Comparison of ENCODE assay signal across 10 cellular contexts in the genomic region with DNA sequence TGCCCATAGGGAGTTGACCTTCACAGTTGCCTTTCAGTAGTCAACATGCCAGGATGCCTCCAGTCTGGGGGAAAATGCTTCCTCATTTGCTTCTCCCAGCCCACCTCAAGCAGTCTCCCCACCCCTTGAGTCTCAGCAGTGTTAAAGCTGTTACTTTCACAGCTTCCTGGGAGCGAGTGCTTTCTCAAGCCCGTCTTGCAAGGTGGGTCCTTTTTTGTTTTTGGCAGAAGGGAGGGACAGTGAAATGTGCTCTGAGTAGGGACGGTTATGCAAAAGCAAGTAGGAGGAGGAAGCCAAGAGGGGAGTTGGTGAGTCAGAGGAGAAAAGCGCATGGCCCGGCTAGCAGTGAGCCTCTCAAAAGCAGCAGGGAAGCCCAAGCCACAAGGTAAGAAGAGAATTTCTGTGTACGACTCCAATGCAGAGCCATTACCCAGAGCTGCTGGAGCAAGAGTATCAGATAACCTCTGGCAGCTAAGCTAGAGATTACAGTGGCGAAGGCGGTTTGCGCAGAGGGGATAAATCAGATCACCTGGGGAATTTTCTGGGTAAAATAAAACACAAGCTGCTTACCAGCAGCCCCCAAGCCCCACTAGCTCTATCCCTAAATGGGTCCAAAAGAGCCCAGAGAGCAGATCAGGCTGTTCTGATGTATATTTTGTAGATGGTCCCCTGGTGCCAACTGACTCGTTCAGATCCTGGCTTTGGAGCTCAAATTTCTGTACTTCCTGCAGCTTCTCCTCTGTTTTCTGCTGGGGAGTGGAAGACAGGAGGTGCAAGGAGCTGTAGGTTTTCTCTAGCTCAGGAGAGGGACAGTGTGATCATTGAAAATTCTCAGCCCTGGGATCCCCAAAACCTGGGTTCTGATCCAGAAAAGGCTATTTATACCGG. TPM values are rescaled to one million over a fixed set of nuclear protein-coding genes. Genes with fewer than 3 reads are reported as not detected.
DNase-seq lines count a peak whose midpoint lies in the region; ATAC-seq and TF ChIP-seq lines count a peak whose summit lies in the region.
"Had no signal": no experiment of that assay in that cellular context is flagged by ENCODE, and none has a peak within 500 bp of the region (broad histone marks: within the 10 kb centered on the region; RNA-seq: fewer than 3 reads in every experiment).

Gene CHST4, plus strand, starts transcription at position 316 of the 888 bp plus-strand sequence. CDS start 10,252 bp downstream, outside the sequence.

- TF ChIP-seq CTCF in fibroblast of mammary gland (conservative IDR thresholded peaks at IDR 0.05; ENCODE audit: control insufficient read depth, insufficient read depth, low read depth, low read length), result no peak

- no peak within 1 kb of the TSS for H3K4me3 ChIP-seq in fibroblast of mammary gland (ENCODE audit: control insufficient read depth, low read depth, low read length)
- H3K4me3 ChIP-seq: BLaER1 treated with 17β-estradiol and CSF1 and Interleukin-3, amounts not matched to agents 10 nM and 100 nM had no signal

- intact Hi-C loops in sciatic nerve (cut with DNase I), result no loop called here

- H3K4me1 Mint-ChIP-seq in stimulated activated naive B cell treated with anti-CD40 and anti-IgM and Interleukin-4, amounts not matched to agents 10 μg/mL and 1 μg/mL and 100 μg/mL, for 72 hours, result peaks cover 6 to 7% of the 10 kb centered on the region in 2 donors

- DNase-seq in NCI-H146 (lab: John Stamatoyannopoulos, UW), result peak; percentile 50
- no peak for DNase-seq in NCI-H146 treated with DMSO at 0.1 percent for 48 hours (lab: John Stamatoyannopoulos, UW; ENCODE audit: unreplicated experiment)
- peak; percentile 45 for DNase-seq in NCI-H526 treated with DMSO at 0.1 percent for 48 hours (lab: John Stamatoyannopoulos, UW)
- DNase-seq in fibroblast of mammary gland (ENCODE audit: low read depth), result peak; percentile 55
- peak; percentile 3 for DNase-seq in stimulated activated naive B cell treated with anti-CD40 and anti-IgM and Interleukin-4, amounts not matched to agents 10 μg/mL and 1 μg/mL and 100 μg/mL, for 72 hours
- no peak for DNase-seq in substantia nigra (lab: John Stamatoyannopoulos, UW)
- no peak for DNase-seq in sciatic nerve (ENCODE audit: low spot score)
- no peak for DNase-seq in erythroblast (lab: John Stamatoyannopoulos, UW)

- peak within 1 kb of the TSS; percentile 23 to 50 for H3K4me3 Mint-ChIP-seq in stimulated activated naive B cell treated with anti-CD40 and anti-IgM and Interleukin-4, amounts not matched to agents 10 μg/mL and 1 μg/mL and 100 μg/mL, for 72 hours

- no peaks in the 10 kb centered on the region for H3K36me3 Mint-ChIP-seq in stimulated activated naive B cell treated with anti-CD40 and anti-IgM and Interleukin-4, amounts not matched to agents 10 μg/mL and 1 μg/mL and 100 μg/mL, for 72 hours

- no peak for TF ChIP-seq POLR2A in erythroblast (IDR thresholded peaks at IDR 0.05; ENCODE audit: low read length)

- ATAC-seq in stimulated activated naive B cell treated with anti-CD40 and anti-IgM and Interleukin-4, amounts not matched to agents 10 μg/mL and 1 μg/mL and 100 μg/mL, for 72 hours (replicated peaks), result peak; percentile 65 to 84
- ATAC-seq in sciatic nerve, result no peak

- peaks cover 40 to 44% of the 10 kb centered on the region in 2 donors for H3K27me3 Mint-ChIP-seq in stimulated activated naive B cell treated with anti-CD40 and anti-IgM and Interleukin-4, amounts not matched to agents 10 μg/mL and 1 μg/mL and 100 μg/mL, for 72 hours

- no peak within 1 kb of the TSS for H3K27ac Mint-ChIP-seq in stimulated activated naive B cell treated with anti-CD40 and anti-IgM and Interleukin-4, amounts not matched to agents 10 μg/mL and 1 μg/mL and 100 μg/mL, for 72 hours

- H3K9me3 Mint-ChIP-seq in stimulated activated naive B cell treated with anti-CD40 and anti-IgM and Interleukin-4, amounts not matched to agents 10 μg/mL and 1 μg/mL and 100 μg/mL, for 72 hours, result no peaks in the 10 kb centered on the region

- no peak within 1 kb of the TSS for H3K27ac ChIP-seq in substantia nigra (ENCODE audit: low read depth, low read length, poor library complexity, severe bottlenecking)
- H3K27ac ChIP-seq: BLaER1 treated with 17β-estradiol and CSF1 and Interleukin-3, amounts not matched to agents 10 nM and 100 nM had no signal

RNA-seq across cellular contexts. Expression of gene CHST4, which starts in this region (rescaled TPM):
- not detected for total RNA-seq in sciatic nerve
- total RNA-seq: T-helper 2 cell treated with Interferon-gamma antibody and Interleukin-4, amounts not matched to agents 100 ng/mL and 5 ng/mL, for 36 hours had no signal

Comparison
In these comparisons a context has a peak if more than half of its experiments do, and no peak if none do; other contexts are left out.
1. DNase-seq: peak in NCI-H146 (single experiment), NCI-H526 treated with DMSO at 0.1 percent for 48 hours (single experiment), fibroblast of mammary gland (single experiment) and stimulated activated naive B cell treated with anti-CD40 and anti-IgM and Interleukin-4, amounts not matched to agents 10 μg/mL and 1 μg/mL and 100 μg/mL, for 72 hours (single experiment); none in NCI-H146 treated with DMSO at 0.1 percent for 48 hours (single experiment), substantia nigra (0 of 49), sciatic nerve (single experiment) and erythroblast (0 of 2).